In genomic region chr6:85323435-85324040, GRCh38 we compare ENCODE assay signal across 8 cellular contexts.
DNase-seq lines count a peak whose midpoint lies in the region; ATAC-seq and TF ChIP-seq lines count a peak whose summit lies in the region.

No MANE protein-coding gene starts in this region.

- H3K27ac ChIP-seq in coronary artery: no peak overlapping the region

- H3K4me3 ChIP-seq in coronary artery: no peak overlapping the region

- ATAC-seq in GM19043 (IDR thresholded peaks at IDR 0.05; ENCODE audit: low read depth, unreplicated experiment): peak; percentile 81
- peak; percentile 83 for ATAC-seq in HG03378 (IDR thresholded peaks at IDR 0.05; ENCODE audit: unreplicated experiment)

- TF ChIP-seq CTCF in coronary artery (IDR thresholded peaks at IDR 0.05): peak; percentile 67

- peak; percentile 50 for DNase-seq in CD1c-positive myeloid dendritic cell (ENCODE audit: extremely low spot score)
- DNase-seq in NCI-H446 (lab: John Stamatoyannopoulos, UW): peak; percentile 37 to 73
- peak; percentile 39 to 55 for DNase-seq in activated CD4-positive, alpha-beta T cell treated with anti-CD3 and anti-CD28 coated beads for 4 hours
- DNase-seq in coronary artery (ENCODE audit: low spot score): no peak
- DNase-seq in medulla oblongata (ENCODE audit: extremely low spot score): peak; percentile 84
- DNase-seq in stimulated activated CD8-positive, alpha-beta memory T cell treated with anti-CD3 and anti-CD28 coated beads, Interleukin-2, amount 100 ng/mL, for 48 hours (ENCODE audit: low read depth in 2 of 2): peak; percentile 59 to 63
